ENCODE assay signal across 1 cellular context in the genomic region with DNA sequence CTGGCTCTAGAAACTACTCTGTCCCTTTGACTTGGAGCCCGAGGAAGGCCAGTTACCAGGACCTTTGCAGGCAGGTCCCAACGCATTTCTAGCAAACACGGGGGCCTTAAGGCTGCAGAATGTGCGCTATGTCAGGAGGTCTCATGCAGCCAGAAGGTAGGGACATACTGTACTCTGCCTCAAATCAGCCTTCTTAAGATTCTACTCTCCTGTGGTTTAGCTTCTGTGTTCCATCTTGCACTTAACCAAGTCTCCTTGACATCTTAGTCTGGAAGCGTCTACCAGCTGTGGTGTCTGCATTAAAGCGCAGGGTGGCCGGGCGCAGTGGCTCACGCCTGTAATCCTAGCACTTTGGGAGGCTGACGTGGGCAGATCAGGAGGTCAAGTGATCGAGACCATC.
TF ChIP-seq lines count a peak whose summit lies in the region.

No MANE protein-coding gene starts in this region.

TF ChIP-seq in K562, 482 proteins besides CTCF, POLR2A, EP300 and RAD21 (continued from another document):
- TF ChIP-seq, protein P1, sequence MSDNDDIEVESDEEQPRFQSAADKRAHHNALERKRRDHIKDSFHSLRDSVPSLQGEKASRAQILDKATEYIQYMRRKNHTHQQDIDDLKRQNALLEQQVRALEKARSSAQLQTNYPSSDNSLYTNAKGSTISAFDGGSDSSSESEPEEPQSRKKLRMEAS (CRISPR knock-in tag; IDR thresholded peaks at IDR 0.05), result no peak
- TF ChIP-seq NCOA6 (IDR thresholded peaks at IDR 0.05), result no peak
- TF ChIP-seq, protein P2, sequence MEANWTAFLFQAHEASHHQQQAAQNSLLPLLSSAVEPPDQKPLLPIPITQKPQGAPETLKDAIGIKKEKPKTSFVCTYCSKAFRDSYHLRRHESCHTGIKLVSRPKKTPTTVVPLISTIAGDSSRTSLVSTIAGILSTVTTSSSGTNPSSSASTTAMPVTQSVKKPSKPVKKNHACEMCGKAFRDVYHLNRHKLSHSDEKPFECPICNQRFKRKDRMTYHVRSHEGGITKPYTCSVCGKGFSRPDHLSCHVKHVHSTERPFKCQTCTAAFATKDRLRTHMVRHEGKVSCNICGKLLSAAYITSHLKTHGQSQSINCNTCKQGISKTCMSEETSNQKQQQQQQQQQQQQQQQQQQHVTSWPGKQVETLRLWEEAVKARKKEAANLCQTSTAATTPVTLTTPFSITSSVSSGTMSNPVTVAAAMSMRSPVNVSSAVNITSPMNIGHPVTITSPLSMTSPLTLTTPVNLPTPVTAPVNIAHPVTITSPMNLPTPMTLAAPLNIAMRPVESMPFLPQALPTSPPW (CRISPR knock-in tag; IDR thresholded peaks at IDR 0.05), result no peak
- TF ChIP-seq, protein P3, sequence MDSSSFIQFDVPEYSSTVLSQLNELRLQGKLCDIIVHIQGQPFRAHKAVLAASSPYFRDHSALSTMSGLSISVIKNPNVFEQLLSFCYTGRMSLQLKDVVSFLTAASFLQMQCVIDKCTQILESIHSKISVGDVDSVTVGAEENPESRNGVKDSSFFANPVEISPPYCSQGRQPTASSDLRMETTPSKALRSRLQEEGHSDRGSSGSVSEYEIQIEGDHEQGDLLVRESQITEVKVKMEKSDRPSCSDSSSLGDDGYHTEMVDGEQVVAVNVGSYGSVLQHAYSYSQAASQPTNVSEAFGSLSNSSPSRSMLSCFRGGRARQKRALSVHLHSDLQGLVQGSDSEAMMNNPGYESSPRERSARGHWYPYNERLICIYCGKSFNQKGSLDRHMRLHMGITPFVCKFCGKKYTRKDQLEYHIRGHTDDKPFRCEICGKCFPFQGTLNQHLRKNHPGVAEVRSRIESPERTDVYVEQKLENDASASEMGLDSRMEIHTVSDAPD (CRISPR knock-in tag; IDR thresholded peaks at IDR 0.05), result no peak
- TF ChIP-seq SOX6 (IDR thresholded peaks at IDR 0.05), result no peak
- TF ChIP-seq THRAP3 (IDR thresholded peaks at IDR 0.05; ENCODE audit: borderline replicate concordance), result no peak
- TF ChIP-seq POLR3A (IDR thresholded peaks at IDR 0.05; ENCODE audit: borderline replicate concordance, extremely low read depth, insufficient read depth, insufficient read length), result no peak
- no peak for TF ChIP-seq EZH2 (IDR thresholded peaks at IDR 0.05; ENCODE audit: borderline replicate concordance, low read depth, low read length)
- no peak for TF ChIP-seq ETS2 (tag; IDR thresholded peaks at IDR 0.05; ENCODE audit: borderline replicate concordance, poor library complexity, severe bottlenecking)
- no peak for TF ChIP-seq GTF2F1 (IDR thresholded peaks at IDR 0.05; ENCODE audit: low read depth, low read length)
- no peak for TF ChIP-seq NUFIP1 (IDR thresholded peaks at IDR 0.05; ENCODE audit: partially characterized antibody)
- TF ChIP-seq, protein P4, sequence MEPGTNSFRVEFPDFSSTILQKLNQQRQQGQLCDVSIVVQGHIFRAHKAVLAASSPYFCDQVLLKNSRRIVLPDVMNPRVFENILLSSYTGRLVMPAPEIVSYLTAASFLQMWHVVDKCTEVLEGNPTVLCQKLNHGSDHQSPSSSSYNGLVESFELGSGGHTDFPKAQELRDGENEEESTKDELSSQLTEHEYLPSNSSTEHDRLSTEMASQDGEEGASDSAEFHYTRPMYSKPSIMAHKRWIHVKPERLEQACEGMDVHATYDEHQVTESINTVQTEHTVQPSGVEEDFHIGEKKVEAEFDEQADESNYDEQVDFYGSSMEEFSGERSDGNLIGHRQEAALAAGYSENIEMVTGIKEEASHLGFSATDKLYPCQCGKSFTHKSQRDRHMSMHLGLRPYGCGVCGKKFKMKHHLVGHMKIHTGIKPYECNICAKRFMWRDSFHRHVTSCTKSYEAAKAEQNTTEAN (CRISPR knock-in tag; IDR thresholded peaks at IDR 0.05), result no peak
- no peak for TF ChIP-seq BCOR (IDR thresholded peaks at IDR 0.05)
- TF ChIP-seq KDM4B (IDR thresholded peaks at IDR 0.05; ENCODE audit: borderline replicate concordance in 2 of 2, low read depth in 1 of 2), result no peak
- no peak for TF ChIP-seq CXXC5 (CRISPR knock-in tag; IDR thresholded peaks at IDR 0.05)
- no peak for TF ChIP-seq ZNF764 (CRISPR knock-in tag; IDR thresholded peaks at IDR 0.05; ENCODE audit: low read depth)
